In the genomic region with DNA sequence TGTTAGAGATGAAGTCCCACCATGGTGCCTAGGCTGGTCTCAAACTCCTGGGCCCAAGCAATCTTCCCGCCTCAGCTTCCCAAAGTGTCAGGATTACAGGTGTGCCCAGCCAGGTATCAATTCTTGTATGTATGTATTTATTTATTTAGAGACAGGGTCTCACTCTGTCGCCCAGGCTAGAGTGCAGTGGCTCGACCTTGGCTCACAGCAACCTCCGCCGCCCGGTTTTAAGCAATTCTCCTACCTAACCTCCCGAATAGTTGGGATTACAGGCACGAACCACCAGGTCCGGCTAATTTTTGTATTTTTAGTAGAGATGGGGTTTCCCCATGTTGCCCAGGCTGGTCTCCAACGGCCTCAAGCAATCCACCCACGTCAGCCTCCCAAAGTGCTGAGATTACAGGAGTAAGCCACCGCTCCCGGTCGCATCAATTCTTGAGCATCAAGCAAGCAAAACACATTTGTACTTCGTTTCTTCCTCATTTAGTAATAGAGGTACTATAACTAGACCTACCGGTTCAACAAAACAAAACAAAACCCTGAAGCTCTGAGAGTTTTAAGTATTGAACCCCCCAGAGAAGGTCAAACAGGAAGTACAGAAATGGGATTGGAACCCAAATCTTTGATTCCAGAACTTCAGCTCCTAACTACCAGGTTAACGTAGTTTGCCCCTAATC, we compare ENCODE assay signal across 8 cellular contexts. TPM values are rescaled to one million over a fixed set of nuclear protein-coding genes. Genes with fewer than 3 reads are reported as not detected.
DNase-seq lines count a peak whose midpoint lies in the region; ATAC-seq and TF ChIP-seq lines count a peak whose summit lies in the region.

No MANE protein-coding gene starts in this region.

- H3K36me3 ChIP-seq in OCI-LY7 (ENCODE audit: insufficient read depth, low read length): peaks cover 17% of the 10 kb centered on the region
- peaks cover 11% of the 10 kb centered on the region for H3K36me3 ChIP-seq in ectodermal cell (ENCODE audit: control insufficient read depth, insufficient read depth, low read length)

- TF ChIP-seq CTCF in AG09309 (IDR thresholded peaks at IDR 0.05; ENCODE audit: control insufficient read depth, insufficient read depth, low read depth, low read length, missing control alignments) (no peak), OCI-LY7 (conservative IDR thresholded peaks at IDR 0.05; ENCODE audit: low read length) (no peak), GM13977 (IDR thresholded peaks at IDR 0.05; ENCODE audit: extremely low read depth, insufficient read depth, missing control alignments) (no peak)

- H3K27ac ChIP-seq in OCI-LY7 (ENCODE audit: low read depth, low read length, poor library complexity, severe bottlenecking) (peak overlapping the region; percentile 68), ectodermal cell (ENCODE audit: insufficient read depth, low read depth, low read length, poor library complexity, severe bottlenecking) (no peak overlapping the region)

- H3K4me1 Mint-ChIP-seq in naive thymus-derived CD8-positive, alpha-beta T cell: peaks cover 15 to 40% (median 30%) of the 10 kb centered on the region in 4 donors

- CTCF ChIA-PET in OCI-LY7 (lab: Charles Lee; ENCODE audit: unreplicated experiment): interaction anchor here (0.6 kb wide), 1 partner anchor 295 kb away, joined by 3 read pairs; no protein-coding TSS in a partner anchor

- in situ Hi-C loops in GM13977 (cut with MboI; ENCODE audit: low pct_unique_long_range_greater_than_20kb, low sequenced_read_pairs, unreplicated experiment): no loop called here

- H3K4me3 ChIP-seq in AG09309 (ENCODE audit: control insufficient read depth, low read depth, low read length) (peak overlapping the region; percentile 37), OCI-LY7 (ENCODE audit: low read depth, low read length, poor library complexity, severe bottlenecking) (peak overlapping the region; percentile 72), ectodermal cell (ENCODE audit: insufficient read depth, low read depth, low read length) (peak overlapping the region; percentile 33)

- 83 to 88% methylated on average over 17 of the region's 17 CpGs for WGBS in ectodermal cell, 2 experiments

- peak overlapping the region; percentile 96 for H3K4me2 ChIP-seq in OCI-LY7 (ENCODE audit: low read length)

- POLR2A ChIA-PET in OCI-LY7 (lab: Charles Lee): interaction anchor here (0.6 to 3.1 kb wide), 4 partner anchors 8 to 33 kb away, joined by 3 to 23 read pairs (median 4); partner anchors contain the start of genes ANKS3 and DNAAF8
- POLR2A ChIA-PET in naive thymus-derived CD8-positive, alpha-beta T cell (lab: Charles Lee): interaction anchor here (0.9 to 5.8 kb wide), 10 partner anchors 21 to 151 kb away, joined by 3 to 60 read pairs (median 4); partner anchors contain the start of genes ANKS3, DNAAF8, NUDT16L1 and ROGDI

- no peaks in the 10 kb centered on the region for H3K9me3 Mint-ChIP-seq in naive thymus-derived CD8-positive, alpha-beta T cell

- H3K36me3 Mint-ChIP-seq in naive thymus-derived CD8-positive, alpha-beta T cell: peaks cover 0 to 16% (median 0%) of the 10 kb centered on the region in 3 donors

- DNase-seq in AG09309 (ENCODE audit: low read depth) (no peak), OCI-LY7 (ENCODE audit: low spot score) (peak; percentile 41), activated gamma-delta T cell (lab: John Stamatoyannopoulos, UW) (no peak), GM13977 (ENCODE audit: low spot score) (no peak)
- DNase-seq in naive thymus-derived CD8-positive, alpha-beta T cell: peak in 1 of 10 donors; percentile 7
- DNase-seq in central memory CD4-positive, alpha-beta T cell: no peak

- peak overlapping the region; percentile 88 to 95 (median 92) for H3K4me3 Mint-ChIP-seq in naive thymus-derived CD8-positive, alpha-beta T cell

- H3K27me3 Mint-ChIP-seq in naive thymus-derived CD8-positive, alpha-beta T cell: no peaks in the 10 kb centered on the region

- H3K4me1 ChIP-seq in OCI-LY7 (ENCODE audit: insufficient read depth, low read length, poor library complexity, severe bottlenecking): peaks cover 30% of the 10 kb centered on the region
- H3K4me1 ChIP-seq in ectodermal cell (ENCODE audit: control insufficient read depth, insufficient read depth, low read length): peaks cover 3% of the 10 kb centered on the region

- peaks cover 12% of the 10 kb centered on the region; the same call in 1 of the 2 replicates for H3K79me2 ChIP-seq in OCI-LY7 (ENCODE audit: insufficient read depth, low read depth, low read length)

- H3K27me3 ChIP-seq in ectodermal cell (ENCODE audit: control insufficient read depth, insufficient read depth, low read length, poor library complexity, severe bottlenecking): no peaks in the 10 kb centered on the region

- peak overlapping the region; percentile 98 for H2AFZ ChIP-seq in OCI-LY7 (ENCODE audit: low read length)

- intact Hi-C loops in OCI-LY7 (cut with micrococcal nuclease; ENCODE audit: unreplicated experiment): loop anchor here (1.0 to 10.0 kb wide), 3 partner anchors 34 to 153 kb away; partner anchors contain the start of genes GLYR1, ROGDI, UBALD1 and UBN1

- no peaks in the 10 kb centered on the region for H3K9me2 ChIP-seq in OCI-LY7 (ENCODE audit: insufficient read depth, low read length)

- H3K9me3 ChIP-seq in OCI-LY7 (ENCODE audit: low read length): no peaks in the 10 kb centered on the region
- no peaks in the 10 kb centered on the region for H3K9me3 ChIP-seq in ectodermal cell (ENCODE audit: control insufficient read depth, low read length)

- no peaks in the 10 kb centered on the region for H4K20me1 ChIP-seq in OCI-LY7 (ENCODE audit: insufficient read depth, low read length)

- ATAC-seq in GM18873 (IDR thresholded peaks at IDR 0.05; ENCODE audit: low FRiP score, unreplicated experiment): peak; percentile 3
- no peak for ATAC-seq in naive thymus-derived CD8-positive, alpha-beta T cell

- H3K27ac Mint-ChIP-seq in naive thymus-derived CD8-positive, alpha-beta T cell: peak overlapping the region; percentile 79 to 96 (median 94)

- no TSS peak for BruUV-seq in OCI-LY7 (replicated peaks; lab: Mats Ljungman, UMichigan)

RNA-seq across cellular contexts. Expression of gene ZNF500, which starts 1.0 kb away (rescaled TPM):
- total RNA-seq in OCI-LY7 (2014; rRNA removed; shearing (Covaris generic)): 12.9 and 16.1 TPM in 2 replicates
- total RNA-seq in OCI-LY7 (2022): 23.9 and 28.8 TPM in 2 replicates
- 14.0 TPM for polyA plus RNA-seq in ectodermal cell (2013, experiment 1 of 4)
- polyA plus RNA-seq in ectodermal cell (2013, experiment 2 of 4): 12.4 TPM
- polyA plus RNA-seq in ectodermal cell (2013, experiment 3 of 4): 8.8 TPM
- 9.3 TPM for polyA plus RNA-seq in ectodermal cell (2013, experiment 4 of 4)
- 10 to 100 TPM; 29.1 to 34.7 TPM for total RNA-seq in naive thymus-derived CD8-positive, alpha-beta T cell
- polyA plus RNA-seq in naive thymus-derived CD8-positive, alpha-beta T cell: 10 to 100 TPM; 14.3 to 17.3 (median 16.8) TPM

RNA-seq across cellular contexts. Expression of gene SEPTIN12, which starts 20.1 kb away (rescaled TPM):
- not detected in 2 replicates for total RNA-seq in OCI-LY7 (2014; rRNA removed; shearing (Covaris generic))
- not detected in 2 replicates for total RNA-seq in OCI-LY7 (2022)
- 0.69 TPM for polyA plus RNA-seq in ectodermal cell (2013, experiment 1 of 4)
- polyA plus RNA-seq in ectodermal cell (2013, experiment 2 of 4): 0.66 TPM
- not detected for polyA plus RNA-seq in ectodermal cell (2013, experiment 3 of 4)
- 0.65 TPM for polyA plus RNA-seq in ectodermal cell (2013, experiment 4 of 4)
- total RNA-seq in naive thymus-derived CD8-positive, alpha-beta T cell: not detected
- polyA plus RNA-seq in naive thymus-derived CD8-positive, alpha-beta T cell: not detected

RNA-seq across cellular contexts. Expression of gene SMIM22, which starts 27.2 kb away (rescaled TPM):
- total RNA-seq in OCI-LY7 (2014; rRNA removed; shearing (Covaris generic)): not detected in 2 replicates
- not detected in 2 replicates for total RNA-seq in OCI-LY7 (2022)
- not detected for polyA plus RNA-seq in ectodermal cell (2013, experiment 1 of 4)
- not detected for polyA plus RNA-seq in ectodermal cell (2013, experiment 2 of 4)
- not detected for polyA plus RNA-seq in ectodermal cell (2013, experiment 3 of 4)
- polyA plus RNA-seq in ectodermal cell (2013, experiment 4 of 4): not detected
- total RNA-seq in naive thymus-derived CD8-positive, alpha-beta T cell: not detected
- polyA plus RNA-seq in naive thymus-derived CD8-positive, alpha-beta T cell: not detected

RNA-seq across cellular contexts. Expression of gene DNAAF8, which starts 33.7 kb away (rescaled TPM):
- 0.36 and 0.38 TPM in 2 replicates for total RNA-seq in OCI-LY7 (2014; rRNA removed; shearing (Covaris generic))
- total RNA-seq in OCI-LY7 (2022): 1.1 TPM in 1 of 2 replicates, not detected in the other
- 0.89 TPM for polyA plus RNA-seq in ectodermal cell (2013, experiment 1 of 4)
- 0.68 TPM for polyA plus RNA-seq in ectodermal cell (2013, experiment 2 of 4)
- polyA plus RNA-seq in ectodermal cell (2013, experiment 3 of 4): 0.11 TPM
- 0.20 TPM for polyA plus RNA-seq in ectodermal cell (2013, experiment 4 of 4)
- under 1 TPM; 0.26 to 0.30 TPM for total RNA-seq in naive thymus-derived CD8-positive, alpha-beta T cell
- under 1 TPM in 2 of 3 donors, not detected in 1; 0.34 to 0.48 TPM for polyA plus RNA-seq in naive thymus-derived CD8-positive, alpha-beta T cell

RNA-seq across cellular contexts. Expression of gene ANKS3, which starts 33.9 kb away (rescaled TPM):
- total RNA-seq in OCI-LY7 (2014; rRNA removed; shearing (Covaris generic)): 17.6 and 19.5 TPM in 2 replicates
- total RNA-seq in OCI-LY7 (2022): 21.7 and 25.4 TPM in 2 replicates
- 26.1 TPM for polyA plus RNA-seq in ectodermal cell (2013, experiment 1 of 4)
- 27.8 TPM for polyA plus RNA-seq in ectodermal cell (2013, experiment 2 of 4)
- 20.6 TPM for polyA plus RNA-seq in ectodermal cell (2013, experiment 3 of 4)
- 21.0 TPM for polyA plus RNA-seq in ectodermal cell (2013, experiment 4 of 4)
- 10 to 100 TPM; 31.5 to 37.0 TPM for total RNA-seq in naive thymus-derived CD8-positive, alpha-beta T cell
- 1 to 10 TPM; 4.3 to 9.0 (median 4.5) TPM for polyA plus RNA-seq in naive thymus-derived CD8-positive, alpha-beta T cell
